Comparison of ENCODE assay signal across 18 cellular contexts in the genomic region with DNA sequence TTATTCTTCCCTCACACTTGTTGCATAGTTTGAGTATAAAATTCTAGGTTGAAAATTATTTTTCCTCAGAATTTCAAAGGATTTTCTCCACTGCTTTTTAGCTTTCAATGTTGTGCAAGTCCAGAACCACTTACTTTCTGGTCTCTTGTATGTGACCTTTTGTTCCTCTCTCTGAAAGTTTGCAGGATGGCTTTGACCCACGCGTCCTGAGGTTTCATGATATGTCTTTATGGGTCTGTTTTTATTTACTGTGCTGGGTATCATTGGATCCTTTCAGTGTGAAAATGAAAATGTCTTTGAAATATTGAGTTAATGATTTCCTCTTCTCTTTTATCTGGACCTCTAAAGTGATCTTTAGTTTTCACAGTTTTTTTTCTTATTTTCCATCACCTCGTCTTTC. TPM values are rescaled to one million over a fixed set of nuclear protein-coding genes. Genes with fewer than 3 reads are reported as not detected.
A peak's percentile ranks its signal among the peaks of the same experiment; 100 is the strongest.
DNase-seq lines count a peak whose midpoint lies in the region; ATAC-seq and TF ChIP-seq lines count a peak whose summit lies in the region.
"Had no signal": no experiment of that assay in that cellular context is flagged by ENCODE, and none has a peak within 500 bp of the region (broad histone marks: within the 10 kb centered on the region; RNA-seq: fewer than 3 reads in every experiment).

No MANE protein-coding gene starts in this region.

- peaks cover 27% of the 10 kb centered on the region for H3K4me1 Mint-ChIP-seq in activated T-helper 1 cell treated with anti-CD3 and anti-CD28 coated beads, Interleukin-12 subunit alpha, Interleukin-12 subunit beta, Interleukin-2, Interleukin-4 antibody, amounts not matched to agents 30 ng/mL and 10 ng/mL and 1 ng/mL, durations not matched to agents 14 hours and 24 hours and 36 hours (ENCODE audit: low read depth)
- H3K4me1 Mint-ChIP-seq in stimulated activated effector memory CD8-positive, alpha-beta T cell treated with anti-CD3 and anti-CD28 coated beads, Interleukin-12 subunit alpha, Interleukin-12 subunit beta, amount 100 ng/mL, for 72 hours = peaks cover 40% of the 10 kb centered on the region

- no peak overlapping the region for H3K56ac ChIP-seq in IMR-90 (ENCODE audit: extremely low read depth, insufficient read depth, low read length)

- H3K4ac ChIP-seq in IMR-90 (ENCODE audit: low read depth, low read length) = no peak overlapping the region

- no peak for ATAC-seq in IMR-90 (ENCODE audit: low read depth)
- no peak for ATAC-seq in stimulated activated effector memory CD8-positive, alpha-beta T cell treated with anti-CD3 and anti-CD28 coated beads, Interleukin-12 subunit alpha, Interleukin-12 subunit beta, amount 100 ng/mL, for 72 hours
- ATAC-seq: naive thymus-derived CD4-positive, alpha-beta T cell had no signal

- H2AK9ac ChIP-seq in IMR-90 (replicated peaks; ENCODE audit: low read depth, low read length, poor library complexity) = no peak overlapping the region

- H2BK5ac ChIP-seq in IMR-90 (ENCODE audit: low read depth, low read length, poor library complexity, severe bottlenecking) = no peak overlapping the region

- H3K9me1 ChIP-seq in IMR-90 (ENCODE audit: insufficient read depth, low read length) = peaks cover 4% of the 10 kb centered on the region; the same call in 1 of the 2 replicates

- WGBS in IMR-90 (ENCODE audit: extremely low coverage in 2 of 2, insufficient read length in 1 of 2), 2 experiments = no CpG with 5 or more reads among the region's 3 CpGs

- no peak for TF ChIP-seq POLR2A in IMR-90 (IDR thresholded peaks at IDR 0.05; ENCODE audit: low read depth, low read length)

- peak overlapping the region; percentile 18; the same call in 1 of the 2 replicates for H3K18ac ChIP-seq in IMR-90 (ENCODE audit: low read depth, low read length)

- no peak overlapping the region for H3K4me2 ChIP-seq in IMR-90 (ENCODE audit: low read depth, low read length)

- no TSS peak for BruUV-seq in IMR-90 (replicated peaks; lab: Mats Ljungman, UMichigan)

- no peak overlapping the region for H3K14ac ChIP-seq in IMR-90 (replicated peaks; ENCODE audit: low read depth, low read length)

- H3K9ac ChIP-seq in IMR-90 (ENCODE audit: low read depth, low read length) = no peak overlapping the region

- H2BK20ac ChIP-seq in IMR-90 (ENCODE audit: low read depth, low read length) = no peak overlapping the region

- H3K36me3 Mint-ChIP-seq in activated T-helper 1 cell treated with anti-CD3 and anti-CD28 coated beads, Interleukin-12 subunit alpha, Interleukin-12 subunit beta, Interleukin-2, Interleukin-4 antibody, amounts not matched to agents 30 ng/mL and 10 ng/mL and 1 ng/mL, durations not matched to agents 14 hours and 24 hours and 36 hours (ENCODE audit: low read depth) = peaks cover 28% of the 10 kb centered on the region
- H3K36me3 Mint-ChIP-seq in stimulated activated effector memory CD8-positive, alpha-beta T cell treated with anti-CD3 and anti-CD28 coated beads, Interleukin-12 subunit alpha, Interleukin-12 subunit beta, amount 100 ng/mL, for 72 hours = peaks cover 25% of the 10 kb centered on the region

- no peaks in the 10 kb centered on the region for H4K20me1 ChIP-seq in IMR-90 (ENCODE audit: insufficient read depth, low read length)

- no peak overlapping the region for H4K5ac ChIP-seq in IMR-90 (ENCODE audit: low read depth, low read length)

- intact Hi-C loops in IMR-90 (cut with micrococcal nuclease) = loop anchor here (2.0 kb wide), 1 partner anchor 38 kb away; a partner anchor contains a TSS
- intact Hi-C loops in activated T-helper 1 cell treated with anti-CD3 and anti-CD28 coated beads, Interleukin-12 subunit alpha, Interleukin-12 subunit beta, Interleukin-2, Interleukin-4 antibody, amounts not matched to agents 30 ng/mL and 10 ng/mL and 1 ng/mL, durations not matched to agents 14 hours and 24 hours and 36 hours (cut with micrococcal nuclease) = no loop called here

- no peaks in the 10 kb centered on the region for H3K27me3 Mint-ChIP-seq in activated T-helper 1 cell treated with anti-CD3 and anti-CD28 coated beads, Interleukin-12 subunit alpha, Interleukin-12 subunit beta, Interleukin-2, Interleukin-4 antibody, amounts not matched to agents 30 ng/mL and 10 ng/mL and 1 ng/mL, durations not matched to agents 14 hours and 24 hours and 36 hours (ENCODE audit: insufficient read depth)
- H3K27me3 Mint-ChIP-seq: naive thymus-derived CD4-positive, alpha-beta T cell had no signal

- no peak for TF ChIP-seq CTCF in IMR-90 (conservative IDR thresholded peaks at IDR 0.05; ENCODE audit: low read depth, low read length)

- H3K27me3 ChIP-seq in IMR-90 (ENCODE audit: control insufficient read depth, insufficient read depth, low read length) = no peaks in the 10 kb centered on the region
- H3K27me3 ChIP-seq: sigmoid colon, transverse colon had no signal

- dilution Hi-C loops in IMR-90 (cut with HindIII; ENCODE audit: low sequenced_read_pairs, unreplicated experiment) = no loop called here

- H4K8ac ChIP-seq in IMR-90 (ENCODE audit: low read depth in 2 of 2, low read length in 2 of 2) = no peak overlapping the region

- no peaks in the 10 kb centered on the region for H3K36me3 ChIP-seq in IMR-90 (ENCODE audit: control insufficient read depth, insufficient read depth, low read length)
- H3K36me3 ChIP-seq: sigmoid colon had no signal

- H2BK15ac ChIP-seq in IMR-90 (ENCODE audit: low read depth, low read length) = 0 out of 3 replicates have a peak overlapping the region, but pooled peaks have one; percentile 72

- in situ Hi-C loops in IMR-90 (cut with MboI; ENCODE audit: low sequenced_read_pairs) = no loop called here

- no peak overlapping the region for H3K27ac ChIP-seq in IMR-90 (ENCODE audit: insufficient read depth, low read length)
- H3K27ac ChIP-seq: transverse colon had no signal

- POLR2A ChIA-PET in IMR-90 (lab: Charles Lee; ENCODE audit: unreplicated experiment) = no interaction called here

- H3K23ac ChIP-seq in IMR-90 (ENCODE audit: low read depth, low read length) = no peak overlapping the region

- H3K79me1 ChIP-seq in IMR-90 (ENCODE audit: low read depth in 1 of 2, low read length in 2 of 2) = peaks cover 5 to 8% of the 10 kb centered on the region in 2 experiments; a peak in 3 of 4 replicates

- peaks cover 6% of the 10 kb centered on the region for H3K4me1 ChIP-seq in IMR-90 (ENCODE audit: control insufficient read depth, insufficient read depth, low read length)
- H3K4me1 ChIP-seq: transverse colon had no signal

- H2AFZ ChIP-seq in IMR-90 (replicated peaks; ENCODE audit: low read length, poor library complexity) = no peak overlapping the region

- H2BK120ac ChIP-seq in IMR-90 (ENCODE audit: low read depth, low read length) = no peak overlapping the region

- H2AK5ac ChIP-seq in IMR-90 (ENCODE audit: low read depth, low read length) = no peak overlapping the region

- CTCF ChIA-PET in IMR-90 (lab: Yijun Ruan, JAX) = interaction anchor here (1.1 kb wide), 1 partner anchor 52 kb away, joined by 3 read pairs; no protein-coding TSS in a partner anchor

- H3K4me3 Mint-ChIP-seq in activated T-helper 1 cell treated with anti-CD3 and anti-CD28 coated beads, Interleukin-12 subunit alpha, Interleukin-12 subunit beta, Interleukin-2, Interleukin-4 antibody, amounts not matched to agents 30 ng/mL and 10 ng/mL and 1 ng/mL, durations not matched to agents 14 hours and 24 hours and 36 hours = no peak overlapping the region
- H3K4me3 Mint-ChIP-seq in stimulated activated effector memory CD8-positive, alpha-beta T cell treated with anti-CD3 and anti-CD28 coated beads, Interleukin-12 subunit alpha, Interleukin-12 subunit beta, amount 100 ng/mL, for 72 hours = no peak overlapping the region

- H3K27ac Mint-ChIP-seq in activated T-helper 1 cell treated with anti-CD3 and anti-CD28 coated beads, Interleukin-12 subunit alpha, Interleukin-12 subunit beta, Interleukin-2, Interleukin-4 antibody, amounts not matched to agents 30 ng/mL and 10 ng/mL and 1 ng/mL, durations not matched to agents 14 hours and 24 hours and 36 hours = peak overlapping the region; percentile 24
- peak overlapping the region; percentile 36 for H3K27ac Mint-ChIP-seq in stimulated activated effector memory CD8-positive, alpha-beta T cell treated with anti-CD3 and anti-CD28 coated beads, Interleukin-12 subunit alpha, Interleukin-12 subunit beta, amount 100 ng/mL, for 72 hours

- DNase-seq in IMR-90 = no peak
- no peak for DNase-seq in activated T-helper 1 cell treated with anti-CD3 and anti-CD28 coated beads, Interleukin-12 subunit alpha, Interleukin-12 subunit beta, Interleukin-2, Interleukin-4 antibody, amounts not matched to agents 30 ng/mL and 10 ng/mL and 1 ng/mL, durations not matched to agents 14 hours and 24 hours and 36 hours (ENCODE audit: low spot score)
- peak; percentile 13 for DNase-seq in fibroblast of peridontal ligament (ENCODE audit: extremely low read depth)
- no peak for DNase-seq in stimulated activated effector memory CD8-positive, alpha-beta T cell treated with anti-CD3 and anti-CD28 coated beads, Interleukin-12 subunit alpha, Interleukin-12 subunit beta, amount 100 ng/mL, for 72 hours (ENCODE audit: low spot score in 2 of 2)
- no peak for DNase-seq in NOMO-1 (lab: John Stamatoyannopoulos, UW; ENCODE audit: unreplicated experiment in 2 of 2)
- no peak for DNase-seq in DMS79 treated with DMSO at 0.1 percent for 48 hours (lab: John Stamatoyannopoulos, UW)
- DNase-seq in NCI-H1417 treated with DMSO at 0.1 percent for 48 hours (lab: John Stamatoyannopoulos, UW) = no peak
- DNase-seq: activated CD4-positive, alpha-beta T cell treated with anti-CD3 and anti-CD28 coated beads for 1 hour; caudate nucleus; kidney; naive thymus-derived CD4-positive, alpha-beta T cell; NCI-H1694 treated with DMSO at 0.1 percent for 48 hours; NCI-H2227 treated with DMSO at 0.1 percent for 48 hours; posterior cingulate gyrus; sigmoid colon; stimulated activated naive CD4-positive, alpha-beta T cell treated with Interleukin-2 at 50 U/mL for 16 hours; transverse colon had no signal

- H4K91ac ChIP-seq in IMR-90 (ENCODE audit: insufficient read depth, low read depth, low read length) = no peak overlapping the region

- no peaks in the 10 kb centered on the region for H3K9me3 Mint-ChIP-seq in activated T-helper 1 cell treated with anti-CD3 and anti-CD28 coated beads, Interleukin-12 subunit alpha, Interleukin-12 subunit beta, Interleukin-2, Interleukin-4 antibody, amounts not matched to agents 30 ng/mL and 10 ng/mL and 1 ng/mL, durations not matched to agents 14 hours and 24 hours and 36 hours
- H3K9me3 Mint-ChIP-seq in stimulated activated effector memory CD8-positive, alpha-beta T cell treated with anti-CD3 and anti-CD28 coated beads, Interleukin-12 subunit alpha, Interleukin-12 subunit beta, amount 100 ng/mL, for 72 hours = no peaks in the 10 kb centered on the region

- no peak overlapping the region for H3K4me3 ChIP-seq in IMR-90 (ENCODE audit: insufficient read depth, low read depth, low read length)
- H3K4me3 ChIP-seq: lung, sigmoid colon, transverse colon had no signal

- H3K9me3 ChIP-seq in IMR-90 (ENCODE audit: control insufficient read depth, insufficient read depth, low read length) = no peaks in the 10 kb centered on the region
- H3K9me3 ChIP-seq: sigmoid colon, transverse colon had no signal

- TF ChIP-seq RAD21 in IMR-90 (IDR thresholded peaks at IDR 0.05; ENCODE audit: low read length) = no peak

RNA-seq across cellular contexts. Expression of a gene that starts 38.5 kb away (rescaled TPM):
- 12.2 and 23.1 TPM in 2 replicates for total RNA-seq in IMR-90 (2012; rRNA removed)
- polyA plus RNA-seq in IMR-90 (2012; rRNA removed) = 9.9 and 11.6 TPM in 2 replicates
- 8.5 and 15.2 TPM in 2 replicates for polyA plus RNA-seq in IMR-90 (2012; cell fraction: cytosol; rRNA removed)
- 1.8 and 6.6 TPM in 2 replicates for polyA plus RNA-seq in IMR-90 (2012; cell fraction: nucleus; rRNA removed; ENCODE audit: low replicate concordance)
- 35.8 and 41.4 TPM in 2 replicates for total RNA-seq in activated T-helper 1 cell treated with anti-CD3 and anti-CD28 coated beads, Interleukin-12 subunit alpha, Interleukin-12 subunit beta, Interleukin-2, Interleukin-4 antibody, amounts not matched to agents 30 ng/mL and 10 ng/mL and 1 ng/mL, durations not matched to agents 14 hours and 24 hours and 36 hours
